Comparison of ENCODE assay signal across 8 cellular contexts in the genomic region with DNA sequence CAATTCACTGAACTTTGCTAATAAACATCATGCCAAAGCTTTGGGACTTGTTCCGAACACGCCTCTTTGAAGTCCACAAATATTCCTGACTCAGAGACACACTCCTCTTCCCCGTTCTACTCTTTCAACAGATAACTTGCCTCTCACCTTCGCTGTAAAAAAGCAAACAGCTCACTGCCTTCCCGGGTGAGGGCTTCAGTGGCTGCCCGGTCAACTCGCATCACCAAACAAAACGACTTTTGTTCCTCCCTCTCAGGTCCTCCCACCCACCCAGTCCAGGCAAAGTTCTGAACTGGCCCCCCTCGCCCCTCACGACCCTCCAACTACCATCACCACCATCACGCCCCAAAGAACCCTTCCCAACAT. TPM values are rescaled to one million over a fixed set of nuclear protein-coding genes. Genes with fewer than 3 reads are reported as not detected.
DNase-seq lines count a peak whose midpoint lies in the region; ATAC-seq lines count a peak whose summit lies in the region.

No MANE protein-coding gene starts in this region.

- peaks cover 3% of the 10 kb centered on the region for H3K36me3 Mint-ChIP-seq in T-helper 1 cell treated with Interleukin-12 subunit alpha and Interleukin-12 subunit beta and Interleukin-4 antibody, amounts not matched to agents 30 μg/mL and 1 μg/mL, for 36 hours (ENCODE audit: low read depth)
- H3K36me3 Mint-ChIP-seq in activated T-helper 1 cell treated with anti-CD3 and anti-CD28 coated beads, Interleukin-12 subunit alpha, Interleukin-12 subunit beta, Interleukin-2, Interleukin-4 antibody, amounts not matched to agents 30 ng/mL and 10 ng/mL and 1 ng/mL, durations not matched to agents 14 hours and 24 hours and 36 hours (ENCODE audit: low read depth): no peaks in the 10 kb centered on the region
- no peaks in the 10 kb centered on the region for H3K36me3 Mint-ChIP-seq in stimulated activated naive CD8-positive, alpha-beta T cell treated with anti-CD3 and anti-CD28 coated beads, Interleukin-15, Interleukin-2, amounts not matched to agents 100 ng/mL and 50 ng/mL, for 24 hours (ENCODE audit: low read depth)

- H3K27ac Mint-ChIP-seq in T-helper 1 cell treated with Interleukin-12 subunit alpha and Interleukin-12 subunit beta and Interleukin-4 antibody, amounts not matched to agents 30 μg/mL and 1 μg/mL, for 36 hours: no peak overlapping the region
- H3K27ac Mint-ChIP-seq in activated T-helper 1 cell treated with anti-CD3 and anti-CD28 coated beads, Interleukin-12 subunit alpha, Interleukin-12 subunit beta, Interleukin-2, Interleukin-4 antibody, amounts not matched to agents 30 ng/mL and 10 ng/mL and 1 ng/mL, durations not matched to agents 14 hours and 24 hours and 36 hours: no peak overlapping the region
- H3K27ac Mint-ChIP-seq in stimulated activated naive CD8-positive, alpha-beta T cell treated with anti-CD3 and anti-CD28 coated beads, Interleukin-15, Interleukin-2, amounts not matched to agents 100 ng/mL and 50 ng/mL, for 24 hours: no peak overlapping the region

- H3K4me3 Mint-ChIP-seq in T-helper 1 cell treated with Interleukin-12 subunit alpha and Interleukin-12 subunit beta and Interleukin-4 antibody, amounts not matched to agents 30 μg/mL and 1 μg/mL, for 36 hours: peak overlapping the region; percentile 43
- H3K4me3 Mint-ChIP-seq in activated T-helper 1 cell treated with anti-CD3 and anti-CD28 coated beads, Interleukin-12 subunit alpha, Interleukin-12 subunit beta, Interleukin-2, Interleukin-4 antibody, amounts not matched to agents 30 ng/mL and 10 ng/mL and 1 ng/mL, durations not matched to agents 14 hours and 24 hours and 36 hours: peak overlapping the region; percentile 63
- H3K4me3 Mint-ChIP-seq in stimulated activated naive CD8-positive, alpha-beta T cell treated with anti-CD3 and anti-CD28 coated beads, Interleukin-15, Interleukin-2, amounts not matched to agents 100 ng/mL and 50 ng/mL, for 24 hours: peak overlapping the region; percentile 55

- H3K27ac ChIP-seq in iPS DF 6.9 (ENCODE audit: low read length): no peak overlapping the region

- intact Hi-C loops in activated T-helper 1 cell treated with anti-CD3 and anti-CD28 coated beads, Interleukin-12 subunit alpha, Interleukin-12 subunit beta, Interleukin-2, Interleukin-4 antibody, amounts not matched to agents 30 ng/mL and 10 ng/mL and 1 ng/mL, durations not matched to agents 14 hours and 24 hours and 36 hours (cut with micrococcal nuclease): loop anchor here (2.0 to 10.0 kb wide), 4 partner anchors 129 to 715 kb away; a partner anchor contains a TSS

- peaks cover 6% of the 10 kb centered on the region; the same call in 1 of the 2 replicates for H3K4me1 ChIP-seq in iPS DF 6.9 (ENCODE audit: control insufficient read depth, insufficient read depth, low read length)

- no CpG with 5 or more reads among the region's 11 CpGs for WGBS in iPS DF 6.9 (ENCODE audit: insufficient coverage, insufficient read length)

- H3K27me3 Mint-ChIP-seq in T-helper 1 cell treated with Interleukin-12 subunit alpha and Interleukin-12 subunit beta and Interleukin-4 antibody, amounts not matched to agents 30 μg/mL and 1 μg/mL, for 36 hours (ENCODE audit: low read depth): peaks cover 83% of the 10 kb centered on the region
- H3K27me3 Mint-ChIP-seq in activated T-helper 1 cell treated with anti-CD3 and anti-CD28 coated beads, Interleukin-12 subunit alpha, Interleukin-12 subunit beta, Interleukin-2, Interleukin-4 antibody, amounts not matched to agents 30 ng/mL and 10 ng/mL and 1 ng/mL, durations not matched to agents 14 hours and 24 hours and 36 hours (ENCODE audit: insufficient read depth): peaks cover 72% of the 10 kb centered on the region
- H3K27me3 Mint-ChIP-seq in stimulated activated naive CD8-positive, alpha-beta T cell treated with anti-CD3 and anti-CD28 coated beads, Interleukin-15, Interleukin-2, amounts not matched to agents 100 ng/mL and 50 ng/mL, for 24 hours: peaks cover 74% of the 10 kb centered on the region

- DNase-seq in T-helper 1 cell (no peak), iPS DF 6.9 (ENCODE audit: low read depth, low spot score) (no peak), NCI-H2029 treated with DMSO at 0.1 percent for 48 hours (lab: John Stamatoyannopoulos, UW) (no peak), NCI-H128 (lab: John Stamatoyannopoulos, UW; ENCODE audit: unreplicated experiment) (no peak)
- DNase-seq in activated T-helper 1 cell treated with anti-CD3 and anti-CD28 coated beads, Interleukin-12 subunit alpha, Interleukin-12 subunit beta, Interleukin-2, Interleukin-4 antibody, amounts not matched to agents 30 ng/mL and 10 ng/mL and 1 ng/mL, durations not matched to agents 14 hours and 24 hours and 36 hours (ENCODE audit: low spot score): no peak

- H3K4me1 Mint-ChIP-seq in T-helper 1 cell treated with Interleukin-12 subunit alpha and Interleukin-12 subunit beta and Interleukin-4 antibody, amounts not matched to agents 30 μg/mL and 1 μg/mL, for 36 hours (ENCODE audit: low read depth): peaks cover 19% of the 10 kb centered on the region
- peaks cover 19% of the 10 kb centered on the region for H3K4me1 Mint-ChIP-seq in activated T-helper 1 cell treated with anti-CD3 and anti-CD28 coated beads, Interleukin-12 subunit alpha, Interleukin-12 subunit beta, Interleukin-2, Interleukin-4 antibody, amounts not matched to agents 30 ng/mL and 10 ng/mL and 1 ng/mL, durations not matched to agents 14 hours and 24 hours and 36 hours (ENCODE audit: low read depth)
- H3K4me1 Mint-ChIP-seq in stimulated activated naive CD8-positive, alpha-beta T cell treated with anti-CD3 and anti-CD28 coated beads, Interleukin-15, Interleukin-2, amounts not matched to agents 100 ng/mL and 50 ng/mL, for 24 hours (ENCODE audit: low read depth): peaks cover 38% of the 10 kb centered on the region

- H3K27me3 ChIP-seq in iPS DF 6.9 (ENCODE audit: control insufficient read depth, insufficient read depth, low read length): peaks cover 5% of the 10 kb centered on the region; the same call in 1 of the 2 replicates

- no peaks in the 10 kb centered on the region for H3K9me3 Mint-ChIP-seq in T-helper 1 cell treated with Interleukin-12 subunit alpha and Interleukin-12 subunit beta and Interleukin-4 antibody, amounts not matched to agents 30 μg/mL and 1 μg/mL, for 36 hours
- no peaks in the 10 kb centered on the region for H3K9me3 Mint-ChIP-seq in activated T-helper 1 cell treated with anti-CD3 and anti-CD28 coated beads, Interleukin-12 subunit alpha, Interleukin-12 subunit beta, Interleukin-2, Interleukin-4 antibody, amounts not matched to agents 30 ng/mL and 10 ng/mL and 1 ng/mL, durations not matched to agents 14 hours and 24 hours and 36 hours
- no peaks in the 10 kb centered on the region for H3K9me3 Mint-ChIP-seq in stimulated activated naive CD8-positive, alpha-beta T cell treated with anti-CD3 and anti-CD28 coated beads, Interleukin-15, Interleukin-2, amounts not matched to agents 100 ng/mL and 50 ng/mL, for 24 hours

- no peaks in the 10 kb centered on the region for H3K9me3 ChIP-seq in iPS DF 6.9 (ENCODE audit: control insufficient read depth, insufficient read depth, low read length)

- ATAC-seq in HG03354 (IDR thresholded peaks at IDR 0.05; ENCODE audit: poor library complexity, severe bottlenecking, unreplicated experiment): no peak

- H3K4me3 ChIP-seq in iPS DF 6.9 (ENCODE audit: low read length): peak overlapping the region; percentile 37; the same call in 1 of the 2 replicates

- peaks cover 14% of the 10 kb centered on the region; the same call in 1 of the 2 replicates for H3K36me3 ChIP-seq in iPS DF 6.9 (ENCODE audit: control insufficient read depth, insufficient read depth, low read length)

RNA-seq across cellular contexts. Expression of a gene that starts 0.5 kb away (rescaled TPM):
- 0.27 and 0.36 TPM in 2 replicates for total RNA-seq in activated T-helper 1 cell treated with anti-CD3 and anti-CD28 coated beads, Interleukin-12 subunit alpha, Interleukin-12 subunit beta, Interleukin-2, Interleukin-4 antibody, amounts not matched to agents 30 ng/mL and 10 ng/mL and 1 ng/mL, durations not matched to agents 14 hours and 24 hours and 36 hours
